Comparison of ENCODE assay signal across 9 cellular contexts in the genomic region with DNA sequence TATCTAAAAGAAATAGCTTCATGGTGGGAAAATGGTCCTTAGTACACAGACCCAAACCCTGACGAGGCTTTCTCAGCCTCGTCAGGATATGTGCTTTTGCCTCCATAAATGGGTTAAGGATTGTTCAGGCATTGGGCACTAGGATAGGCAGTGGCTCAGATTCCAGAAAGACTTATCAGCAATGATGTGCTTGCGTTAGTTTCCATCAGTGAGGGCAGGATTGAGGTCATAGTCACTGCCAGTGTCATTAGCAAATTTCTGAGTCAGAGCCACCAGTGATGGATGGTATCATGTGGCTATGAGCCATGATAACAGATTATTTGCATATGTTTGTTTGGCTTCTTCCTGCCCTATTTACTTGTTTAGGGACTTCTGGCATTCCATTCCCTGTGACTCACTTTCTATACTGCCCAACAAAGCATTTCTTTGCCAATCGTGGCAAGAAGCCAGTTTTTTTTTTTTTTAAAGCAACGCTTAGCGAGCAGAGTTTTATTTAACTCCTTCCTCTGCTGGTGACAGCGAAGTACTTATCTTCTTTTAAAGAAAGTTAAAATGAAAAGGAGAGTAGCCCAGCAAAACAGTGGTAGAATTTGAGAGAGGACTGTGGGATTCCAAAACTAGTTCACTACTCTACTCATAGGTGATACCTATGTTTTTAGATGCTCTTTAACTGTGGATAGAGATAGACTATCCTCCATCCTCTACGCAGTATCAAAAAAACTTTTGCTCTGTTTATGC. TPM values are rescaled to one million over a fixed set of nuclear protein-coding genes. Genes with fewer than 3 reads are reported as not detected.
A peak's percentile ranks its signal among the peaks of the same experiment; 100 is the strongest.
DNase-seq lines count a peak whose midpoint lies in the region; ATAC-seq and TF ChIP-seq lines count a peak whose summit lies in the region.
"Had no signal": no experiment of that assay in that cellular context is flagged by ENCODE, and none has a peak within 500 bp of the region (broad histone marks: within the 10 kb centered on the region; RNA-seq: fewer than 3 reads in every experiment).

No MANE protein-coding gene starts in this region.

- POLR2A ChIA-PET in BJ (lab: Charles Lee) = interaction anchor here (0.7 kb wide), 1 partner anchor 67 kb away, joined by 5 read pairs; no protein-coding TSS in a partner anchor

- no peaks in the 10 kb centered on the region for H3K27me3 ChIP-seq in BJ (ENCODE audit: control insufficient read depth, insufficient read depth, low read length)

- H3K4me3 ChIP-seq in BJ (ENCODE audit: low read depth, low read length) (no peak overlapping the region), SK-N-MC (peak overlapping the region; percentile 60)

- DNase-seq in BJ (ENCODE audit: low read depth) (peak; percentile 89), SK-N-MC (ENCODE audit: low read depth, low spot score) (peak; percentile 18), glutamatergic neuron (no peak), renal cortical epithelial cell (ENCODE audit: low read depth) (peak; percentile 99), GM13977 (ENCODE audit: low spot score) (no peak), SHP77 (lab: John Stamatoyannopoulos, UW) (no peak)

- H3K4me3 Mint-ChIP-seq in glutamatergic neuron (ENCODE audit: unreplicated experiment) = peak overlapping the region; percentile 39
- H3K4me3 Mint-ChIP-seq: natural killer cell treated with Interleukin-12 subunit alpha and Interleukin-12 subunit beta and Interleukin-15 and Interleukin-18, amount 100 ng/mL, for 72 hours had no signal

- TF ChIP-seq CTCF in BJ (IDR thresholded peaks at IDR 0.05; ENCODE audit: insufficient read depth, low read depth, low read length) (0 out of 2 replicates have a peak, but pooled peaks have one; percentile 1), glutamatergic neuron (IDR thresholded peaks at IDR 0.05; ENCODE audit: partially characterized antibody, unreplicated experiment) (no peak), GM13977 (IDR thresholded peaks at IDR 0.05; ENCODE audit: extremely low read depth, insufficient read depth, missing control alignments) (no peak)

- ATAC-seq in HG02642 (IDR thresholded peaks at IDR 0.05; ENCODE audit: poor library complexity, unreplicated experiment) (peak; percentile 50), GM18519 (IDR thresholded peaks at IDR 0.05; ENCODE audit: low FRiP score, unreplicated experiment) (no peak)

- in situ Hi-C loops in GM13977 (cut with MboI; ENCODE audit: low pct_unique_long_range_greater_than_20kb, low sequenced_read_pairs, unreplicated experiment) = loop anchor here (10.0 kb wide), 1 partner anchor 299 kb away; no protein-coding TSS in a partner anchor

- peak overlapping the region; percentile 89 for H3K27ac ChIP-seq in SK-N-MC

- peaks cover 11% of the 10 kb centered on the region for H3K4me1 Mint-ChIP-seq in glutamatergic neuron (ENCODE audit: low read depth, unreplicated experiment)

- H3K36me3 Mint-ChIP-seq in glutamatergic neuron (ENCODE audit: unreplicated experiment) = no peaks in the 10 kb centered on the region
- H3K36me3 Mint-ChIP-seq: natural killer cell treated with Interleukin-12 subunit alpha and Interleukin-12 subunit beta and Interleukin-15 and Interleukin-18, amount 100 ng/mL, for 72 hours had no signal

- H3K36me3 ChIP-seq in BJ (ENCODE audit: control insufficient read depth, insufficient read depth, low read length) = no peaks in the 10 kb centered on the region; the same call in none of the 2 replicates
- no peaks in the 10 kb centered on the region for H3K36me3 ChIP-seq in SK-N-MC (ENCODE audit: insufficient read depth, low read length)

- peak overlapping the region; percentile 22 for H3K27ac Mint-ChIP-seq in glutamatergic neuron (ENCODE audit: unreplicated experiment)
- H3K27ac Mint-ChIP-seq: natural killer cell treated with Interleukin-12 subunit alpha and Interleukin-12 subunit beta and Interleukin-15 and Interleukin-18, amount 100 ng/mL, for 72 hours had no signal

- peaks cover 4% of the 10 kb centered on the region for H3K27me3 Mint-ChIP-seq in glutamatergic neuron (ENCODE audit: unreplicated experiment)

- peaks cover 3% of the 10 kb centered on the region for H3K9me3 Mint-ChIP-seq in glutamatergic neuron (ENCODE audit: unreplicated experiment)
- H3K9me3 Mint-ChIP-seq: natural killer cell treated with Interleukin-12 subunit alpha and Interleukin-12 subunit beta and Interleukin-15 and Interleukin-18, amount 100 ng/mL, for 72 hours had no signal

- CTCF ChIA-PET in BJ (lab: Yijun Ruan, JAX) = interaction anchor here (0.5 to 10.5 kb wide), 5 partner anchors 69 to 297 kb away, joined by 4 to 146 read pairs (median 5); no protein-coding TSS in a partner anchor

- H3K9ac ChIP-seq in SK-N-MC (ENCODE audit: insufficient read length) = peak overlapping the region; percentile 23

- H3K9me3 ChIP-seq in SK-N-MC (ENCODE audit: low read depth, low read length) = no peaks in the 10 kb centered on the region

RNA-seq across cellular contexts. Expression of a gene that starts 44.4 kb away (rescaled TPM):
- 9.7 and 10.5 TPM in 2 replicates for polyA plus RNA-seq in BJ (2011; rRNA removed)
- 12.3 and 14.8 TPM in 2 replicates for polyA minus RNA-seq in BJ (2011; rRNA and poly(A)+ RNA removed)
- not detected for total RNA-seq in glutamatergic neuron (ENCODE audit: unreplicated experiment)
- total RNA-seq in renal cortical epithelial cell = 0.17 TPM in 1 of 2 replicates, not detected in the other

Comparison
In these comparisons a context has a peak if more than half of its experiments do, and no peak if none do; other contexts are left out.
1. DNase-seq: peak in BJ (single experiment), SK-N-MC (single experiment) and renal cortical epithelial cell (single experiment); none in glutamatergic neuron (single experiment), GM13977 (single experiment) and SHP77 (0 of 2).